1 cellular context compared by ENCODE assay signal in the genomic region with DNA sequence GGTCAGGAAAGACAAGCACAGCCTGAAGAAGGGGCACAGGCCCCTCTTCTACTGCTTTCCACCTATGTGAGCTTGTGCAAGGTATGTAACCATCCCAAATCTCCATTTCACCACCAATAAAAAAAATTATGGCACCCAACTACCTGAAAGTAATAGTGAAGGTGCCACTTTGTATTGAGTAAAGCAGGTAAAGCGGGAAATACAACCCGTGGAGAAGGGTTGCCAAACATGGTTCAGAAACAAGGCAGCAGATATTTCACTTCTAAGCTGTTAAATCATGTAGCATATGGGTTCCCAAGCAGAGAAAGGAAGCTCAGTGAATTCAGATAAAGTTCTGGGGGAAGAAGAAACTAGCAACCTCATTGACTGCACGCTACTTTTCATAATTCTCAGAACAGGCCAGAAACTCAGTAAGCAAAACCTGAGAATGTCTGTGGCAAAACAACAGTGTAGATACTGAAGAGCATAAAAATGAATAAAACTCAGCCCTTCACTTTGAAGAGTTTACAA.
A peak's percentile ranks its signal among the peaks of the same experiment; 100 is the strongest.
TF ChIP-seq lines count a peak whose summit lies in the region.

No MANE protein-coding gene starts in this region.

TF ChIP-seq in HepG2, 621 proteins besides CTCF, POLR2A, EP300 and RAD21 (continued from another document):
- TF ChIP-seq, protein P1, sequence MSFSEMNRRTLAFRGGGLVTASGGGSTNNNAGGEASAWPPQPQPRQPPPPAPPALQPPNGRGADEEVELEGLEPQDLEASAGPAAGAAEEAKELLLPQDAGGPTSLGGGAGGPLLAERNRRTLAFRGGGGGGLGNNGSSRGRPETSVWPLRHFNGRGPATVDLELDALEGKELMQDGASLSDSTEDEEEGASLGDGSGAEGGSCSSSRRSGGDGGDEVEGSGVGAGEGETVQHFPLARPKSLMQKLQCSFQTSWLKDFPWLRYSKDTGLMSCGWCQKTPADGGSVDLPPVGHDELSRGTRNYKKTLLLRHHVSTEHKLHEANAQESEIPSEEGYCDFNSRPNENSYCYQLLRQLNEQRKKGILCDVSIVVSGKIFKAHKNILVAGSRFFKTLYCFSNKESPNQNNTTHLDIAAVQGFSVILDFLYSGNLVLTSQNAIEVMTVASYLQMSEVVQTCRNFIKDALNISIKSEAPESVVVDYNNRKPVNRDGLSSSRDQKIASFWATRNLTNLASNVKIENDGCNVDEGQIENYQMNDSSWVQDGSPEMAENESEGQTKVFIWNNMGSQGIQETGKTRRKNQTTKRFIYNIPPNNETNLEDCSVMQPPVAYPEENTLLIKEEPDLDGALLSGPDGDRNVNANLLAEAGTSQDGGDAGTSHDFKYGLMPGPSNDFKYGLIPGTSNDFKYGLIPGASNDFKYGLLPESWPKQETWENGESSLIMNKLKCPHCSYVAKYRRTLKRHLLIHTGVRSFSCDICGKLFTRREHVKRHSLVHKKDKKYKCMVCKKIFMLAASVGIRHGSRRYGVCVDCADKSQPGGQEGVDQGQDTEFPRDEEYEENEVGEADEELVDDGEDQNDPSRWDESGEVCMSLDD (CRISPR knock-in tag; IDR thresholded peaks at IDR 0.05; ENCODE audit: borderline replicate concordance) = no peak
- TF ChIP-seq RBFOX2 (IDR thresholded peaks at IDR 0.05; ENCODE audit: low read depth, low read length) (peak; percentile 41; the same call in 1 of the 2 replicates), TEAD2 (CRISPR knock-in tag; IDR thresholded peaks at IDR 0.05) (no peak), MBD4 (IDR thresholded peaks at IDR 0.05; ENCODE audit: borderline replicate concordance, low read length) (no peak), RBM22 (optimal IDR thresholded peaks at IDR 0.05; ENCODE audit: low read length) (peak; percentile 23)
TF ChIP-seq in HepG2: peak in this region for 3.
